1 cellular context compared by ENCODE assay signal in genomic region chr2:20592106-20593071, GRCh38.
TF ChIP-seq lines count a peak whose summit lies in the region.

No MANE protein-coding gene starts in this region.

TF ChIP-seq in HepG2, 621 proteins besides CTCF, POLR2A, EP300 and RAD21 (continued from another document and continues in another):
- no peak for TF ChIP-seq ZNF318 (CRISPR knock-in tag; IDR thresholded peaks at IDR 0.05)
- peak; percentile 14; the same call in 1 of the 2 replicates for TF ChIP-seq HDAC1 (CRISPR knock-in tag; IDR thresholded peaks at IDR 0.05)
- no peak for TF ChIP-seq EEA1 (CRISPR knock-in tag; IDR thresholded peaks at IDR 0.05; ENCODE audit: borderline replicate concordance)
- TF ChIP-seq CCDC6 (CRISPR knock-in tag; IDR thresholded peaks at IDR 0.05): no peak
- TF ChIP-seq FOXK2 (IDR thresholded peaks at IDR 0.05): no peak
- peak; percentile 70; the same call in 1 of the 2 replicates for TF ChIP-seq ZNF331 (CRISPR knock-in tag; IDR thresholded peaks at IDR 0.05)
- no peak for TF ChIP-seq ZNF879 (CRISPR knock-in tag; IDR thresholded peaks at IDR 0.05)
- no peak; the same call in 1 of the 2 replicates for TF ChIP-seq POLR2G (IDR thresholded peaks at IDR 0.05; ENCODE audit: low read depth, low read length)
- no peak for TF ChIP-seq HHEX (CRISPR knock-in tag; IDR thresholded peaks at IDR 0.05)
- no peak for TF ChIP-seq PRMT3 (CRISPR knock-in tag; IDR thresholded peaks at IDR 0.05; ENCODE audit: borderline replicate concordance, low read depth)
- no peak for TF ChIP-seq ZNF761 (CRISPR knock-in tag; conservative IDR thresholded peaks at IDR 0.05)
- TF ChIP-seq, protein P1, sequence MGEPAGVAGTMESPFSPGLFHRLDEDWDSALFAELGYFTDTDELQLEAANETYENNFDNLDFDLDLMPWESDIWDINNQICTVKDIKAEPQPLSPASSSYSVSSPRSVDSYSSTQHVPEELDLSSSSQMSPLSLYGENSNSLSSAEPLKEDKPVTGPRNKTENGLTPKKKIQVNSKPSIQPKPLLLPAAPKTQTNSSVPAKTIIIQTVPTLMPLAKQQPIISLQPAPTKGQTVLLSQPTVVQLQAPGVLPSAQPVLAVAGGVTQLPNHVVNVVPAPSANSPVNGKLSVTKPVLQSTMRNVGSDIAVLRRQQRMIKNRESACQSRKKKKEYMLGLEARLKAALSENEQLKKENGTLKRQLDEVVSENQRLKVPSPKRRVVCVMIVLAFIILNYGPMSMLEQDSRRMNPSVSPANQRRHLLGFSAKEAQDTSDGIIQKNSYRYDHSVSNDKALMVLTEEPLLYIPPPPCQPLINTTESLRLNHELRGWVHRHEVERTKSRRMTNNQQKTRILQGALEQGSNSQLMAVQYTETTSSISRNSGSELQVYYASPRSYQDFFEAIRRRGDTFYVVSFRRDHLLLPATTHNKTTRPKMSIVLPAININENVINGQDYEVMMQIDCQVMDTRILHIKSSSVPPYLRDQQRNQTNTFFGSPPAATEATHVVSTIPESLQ (CRISPR knock-in tag; conservative IDR thresholded peaks at IDR 0.05): no peak; the same call in 1 of the 2 replicates
- peak; percentile 45; the same call in 1 of the 2 replicates for TF ChIP-seq YEATS4 (CRISPR knock-in tag; IDR thresholded peaks at IDR 0.05; ENCODE audit: borderline replicate concordance)
- TF ChIP-seq THRA (CRISPR knock-in tag; IDR thresholded peaks at IDR 0.05; ENCODE audit: borderline replicate concordance): 0 out of 2 replicates have a peak, but pooled peaks have one; percentile 40
- TF ChIP-seq PAWR (CRISPR knock-in tag; IDR thresholded peaks at IDR 0.05; ENCODE audit: borderline replicate concordance): no peak
- TF ChIP-seq NCOR1 (IDR thresholded peaks at IDR 0.05; ENCODE audit: borderline replicate concordance, low read length): no peak
- no peak for TF ChIP-seq SKIL (CRISPR knock-in tag; IDR thresholded peaks at IDR 0.05; ENCODE audit: borderline replicate concordance)
- no peak for TF ChIP-seq ARHGAP35 (CRISPR knock-in tag; IDR thresholded peaks at IDR 0.05; ENCODE audit: borderline replicate concordance)
- peak; percentile 40 for TF ChIP-seq POLR2AphosphoS5 (IDR thresholded peaks at IDR 0.05; ENCODE audit: low read depth, low read length)
- no peak for TF ChIP-seq ZNF841 (CRISPR knock-in tag; IDR thresholded peaks at IDR 0.05; ENCODE audit: borderline replicate concordance)
- TF ChIP-seq ZBTB40 (IDR thresholded peaks at IDR 0.05): no peak
- no peak for TF ChIP-seq ZBTB40 (CRISPR knock-in tag; IDR thresholded peaks at IDR 0.05)
- 0 out of 2 replicates have a peak, but pooled peaks have one; percentile 61 for TF ChIP-seq ZNF24 (IDR thresholded peaks at IDR 0.05)
- no peak for TF ChIP-seq STAT6 (CRISPR knock-in tag; IDR thresholded peaks at IDR 0.05; ENCODE audit: borderline replicate concordance)
- no peak for TF ChIP-seq CBFB (CRISPR knock-in tag; IDR thresholded peaks at IDR 0.05)
- TF ChIP-seq PAF1 (CRISPR knock-in tag; IDR thresholded peaks at IDR 0.05): no peak
- no peak for TF ChIP-seq ZNF292 (CRISPR knock-in tag; IDR thresholded peaks at IDR 0.05; ENCODE audit: borderline replicate concordance, low read depth)
- TF ChIP-seq SNAI1 (CRISPR knock-in tag; IDR thresholded peaks at IDR 0.05; ENCODE audit: borderline replicate concordance): peak; percentile 67; the same call in 1 of the 2 replicates
- TF ChIP-seq ZNF343 (CRISPR knock-in tag; IDR thresholded peaks at IDR 0.05): no peak
- TF ChIP-seq PLRG1 (conservative IDR thresholded peaks at IDR 0.05): no peak
- TF ChIP-seq ZC3H13 (CRISPR knock-in tag; IDR thresholded peaks at IDR 0.05): peak; percentile 36; the same call in 1 of the 2 replicates
- TF ChIP-seq TMF1 (CRISPR knock-in tag; IDR thresholded peaks at IDR 0.05; ENCODE audit: low read depth): no peak
